In the genomic region with DNA sequence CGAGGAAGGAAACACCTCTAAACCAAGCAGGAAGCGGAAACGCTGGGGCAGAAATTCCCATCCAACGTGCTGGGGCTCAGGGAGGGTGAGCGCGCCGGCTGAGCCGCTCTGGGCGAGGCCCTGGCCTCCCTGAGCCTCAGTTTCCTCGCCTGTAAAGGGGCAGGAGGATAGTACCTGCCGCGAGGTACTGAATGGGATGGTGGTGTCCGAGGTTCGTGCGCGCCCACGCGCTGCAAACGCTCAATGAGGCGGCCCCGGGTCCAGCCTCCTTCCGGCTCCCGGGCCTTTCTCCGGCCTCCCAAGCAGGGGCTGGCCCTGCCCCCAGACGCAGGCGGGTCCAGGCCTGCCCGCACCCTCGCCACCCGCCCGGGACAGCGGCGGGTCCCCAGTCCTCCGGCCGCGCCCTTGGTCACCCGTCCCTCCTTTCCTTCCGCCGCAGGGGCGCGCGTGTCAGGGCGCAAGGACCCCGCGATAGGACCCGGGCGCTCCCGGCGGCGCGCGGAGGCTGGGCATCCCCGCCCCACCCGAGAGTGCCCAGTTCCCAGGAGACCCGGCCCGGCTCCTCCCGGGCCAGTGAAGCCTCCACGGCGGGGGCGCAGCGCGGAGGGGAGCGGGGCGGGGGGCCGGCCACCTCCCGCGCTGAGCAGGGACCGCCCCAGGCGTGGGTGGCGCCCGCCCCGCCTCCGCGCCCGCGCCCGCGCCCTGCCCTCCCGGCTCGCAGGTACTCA, we compare ENCODE assay signal across 1 cellular context.
TF ChIP-seq lines count a peak whose summit lies in the region.

No MANE protein-coding gene starts in this region.

TF ChIP-seq in K562, 482 proteins besides CTCF, POLR2A, EP300 and RAD21 (continued from another document):
- TF ChIP-seq, protein P1, sequence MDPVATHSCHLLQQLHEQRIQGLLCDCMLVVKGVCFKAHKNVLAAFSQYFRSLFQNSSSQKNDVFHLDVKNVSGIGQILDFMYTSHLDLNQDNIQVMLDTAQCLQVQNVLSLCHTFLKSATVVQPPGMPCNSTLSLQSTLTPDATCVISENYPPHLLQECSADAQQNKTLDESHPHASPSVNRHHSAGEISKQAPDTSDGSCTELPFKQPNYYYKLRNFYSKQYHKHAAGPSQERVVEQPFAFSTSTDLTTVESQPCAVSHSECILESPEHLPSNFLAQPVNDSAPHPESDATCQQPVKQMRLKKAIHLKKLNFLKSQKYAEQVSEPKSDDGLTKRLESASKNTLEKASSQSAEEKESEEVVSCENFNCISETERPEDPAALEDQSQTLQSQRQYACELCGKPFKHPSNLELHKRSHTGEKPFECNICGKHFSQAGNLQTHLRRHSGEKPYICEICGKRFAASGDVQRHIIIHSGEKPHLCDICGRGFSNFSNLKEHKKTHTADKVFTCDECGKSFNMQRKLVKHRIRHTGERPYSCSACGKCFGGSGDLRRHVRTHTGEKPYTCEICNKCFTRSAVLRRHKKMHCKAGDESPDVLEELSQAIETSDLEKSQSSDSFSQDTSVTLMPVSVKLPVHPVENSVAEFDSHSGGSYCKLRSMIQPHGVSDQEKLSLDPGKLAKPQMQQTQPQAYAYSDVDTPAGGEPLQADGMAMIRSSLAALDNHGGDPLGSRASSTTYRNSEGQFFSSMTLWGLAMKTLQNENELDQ (CRISPR knock-in tag; IDR thresholded peaks at IDR 0.05; ENCODE audit: borderline replicate concordance), result no peak
- TF ChIP-seq PHF8 (IDR thresholded peaks at IDR 0.05; ENCODE audit: borderline replicate concordance, low read length), result peak; percentile 55; the same call in 1 of the 2 replicates
- TF ChIP-seq MYNN (IDR thresholded peaks at IDR 0.05), result no peak
- no peak for TF ChIP-seq MYNN (CRISPR knock-in tag; IDR thresholded peaks at IDR 0.05)
- no peak for TF ChIP-seq ZBTB17 (CRISPR knock-in tag; IDR thresholded peaks at IDR 0.05)
- TF ChIP-seq, protein P2, sequence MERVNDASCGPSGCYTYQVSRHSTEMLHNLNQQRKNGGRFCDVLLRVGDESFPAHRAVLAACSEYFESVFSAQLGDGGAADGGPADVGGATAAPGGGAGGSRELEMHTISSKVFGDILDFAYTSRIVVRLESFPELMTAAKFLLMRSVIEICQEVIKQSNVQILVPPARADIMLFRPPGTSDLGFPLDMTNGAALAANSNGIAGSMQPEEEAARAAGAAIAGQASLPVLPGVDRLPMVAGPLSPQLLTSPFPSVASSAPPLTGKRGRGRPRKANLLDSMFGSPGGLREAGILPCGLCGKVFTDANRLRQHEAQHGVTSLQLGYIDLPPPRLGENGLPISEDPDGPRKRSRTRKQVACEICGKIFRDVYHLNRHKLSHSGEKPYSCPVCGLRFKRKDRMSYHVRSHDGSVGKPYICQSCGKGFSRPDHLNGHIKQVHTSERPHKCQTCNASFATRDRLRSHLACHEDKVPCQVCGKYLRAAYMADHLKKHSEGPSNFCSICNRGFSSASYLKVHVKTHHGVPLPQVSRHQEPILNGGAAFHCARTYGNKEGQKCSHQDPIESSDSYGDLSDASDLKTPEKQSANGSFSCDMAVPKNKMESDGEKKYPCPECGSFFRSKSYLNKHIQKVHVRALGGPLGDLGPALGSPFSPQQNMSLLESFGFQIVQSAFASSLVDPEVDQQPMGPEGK (CRISPR knock-in tag; IDR thresholded peaks at IDR 0.05; ENCODE audit: borderline replicate concordance), result no peak
- TF ChIP-seq SAP30 (IDR thresholded peaks at IDR 0.05; ENCODE audit: borderline replicate concordance, insufficient read depth, low read depth, low read length, poor library complexity, severe bottlenecking), result peak; percentile 24
- TF ChIP-seq, protein P3, sequence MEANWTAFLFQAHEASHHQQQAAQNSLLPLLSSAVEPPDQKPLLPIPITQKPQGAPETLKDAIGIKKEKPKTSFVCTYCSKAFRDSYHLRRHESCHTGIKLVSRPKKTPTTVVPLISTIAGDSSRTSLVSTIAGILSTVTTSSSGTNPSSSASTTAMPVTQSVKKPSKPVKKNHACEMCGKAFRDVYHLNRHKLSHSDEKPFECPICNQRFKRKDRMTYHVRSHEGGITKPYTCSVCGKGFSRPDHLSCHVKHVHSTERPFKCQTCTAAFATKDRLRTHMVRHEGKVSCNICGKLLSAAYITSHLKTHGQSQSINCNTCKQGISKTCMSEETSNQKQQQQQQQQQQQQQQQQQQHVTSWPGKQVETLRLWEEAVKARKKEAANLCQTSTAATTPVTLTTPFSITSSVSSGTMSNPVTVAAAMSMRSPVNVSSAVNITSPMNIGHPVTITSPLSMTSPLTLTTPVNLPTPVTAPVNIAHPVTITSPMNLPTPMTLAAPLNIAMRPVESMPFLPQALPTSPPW (CRISPR knock-in tag; IDR thresholded peaks at IDR 0.05), result peak; percentile 60
- TF ChIP-seq, protein P4, sequence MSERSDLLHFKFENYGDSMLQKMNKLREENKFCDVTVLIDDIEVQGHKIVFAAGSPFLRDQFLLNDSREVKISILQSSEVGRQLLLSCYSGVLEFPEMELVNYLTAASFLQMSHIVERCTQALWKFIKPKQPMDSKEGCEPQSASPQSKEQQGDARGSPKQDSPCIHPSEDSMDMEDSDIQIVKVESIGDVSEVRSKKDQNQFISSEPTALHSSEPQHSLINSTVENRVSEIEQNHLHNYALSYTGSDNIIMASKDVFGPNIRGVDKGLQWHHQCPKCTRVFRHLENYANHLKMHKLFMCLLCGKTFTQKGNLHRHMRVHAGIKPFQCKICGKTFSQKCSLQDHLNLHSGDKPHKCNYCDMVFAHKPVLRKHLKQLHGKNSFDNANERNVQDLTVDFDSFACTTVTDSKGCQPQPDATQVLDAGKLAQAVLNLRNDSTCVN (CRISPR knock-in tag; IDR thresholded peaks at IDR 0.05), result no peak
- peak; percentile 43; the same call in 1 of the 2 replicates for TF ChIP-seq GABPB1 (CRISPR knock-in tag; IDR thresholded peaks at IDR 0.05)
- peak; percentile 47 for TF ChIP-seq RBFOX2 (IDR thresholded peaks at IDR 0.05; ENCODE audit: low read depth, low read length)
- TF ChIP-seq NBN (IDR thresholded peaks at IDR 0.05; ENCODE audit: low read depth), result no peak
- TF ChIP-seq, protein P5, sequence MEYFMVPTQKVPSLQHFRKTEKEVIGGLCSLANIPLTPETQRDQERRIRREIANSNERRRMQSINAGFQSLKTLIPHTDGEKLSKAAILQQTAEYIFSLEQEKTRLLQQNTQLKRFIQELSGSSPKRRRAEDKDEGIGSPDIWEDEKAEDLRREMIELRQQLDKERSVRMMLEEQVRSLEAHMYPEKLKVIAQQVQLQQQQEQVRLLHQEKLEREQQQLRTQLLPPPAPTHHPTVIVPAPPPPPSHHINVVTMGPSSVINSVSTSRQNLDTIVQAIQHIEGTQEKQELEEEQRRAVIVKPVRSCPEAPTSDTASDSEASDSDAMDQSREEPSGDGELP (CRISPR knock-in tag; IDR thresholded peaks at IDR 0.05; ENCODE audit: borderline replicate concordance), result peak; percentile 44; the same call in 1 of the 2 replicates
- peak; percentile 52 for TF ChIP-seq KDM5B (IDR thresholded peaks at IDR 0.05; ENCODE audit: insufficient replicate concordance, low read depth, low read length)
- TF ChIP-seq CSDE1 (IDR thresholded peaks at IDR 0.05), result no peak
- TF ChIP-seq EGR1 (conservative IDR thresholded peaks at IDR 0.05), result peak; percentile 61
- no peak for TF ChIP-seq HNRNPH1 (optimal IDR thresholded peaks at IDR 0.05; ENCODE audit: low read depth, low read length)
- no peak for TF ChIP-seq ZNF23 (CRISPR knock-in tag; IDR thresholded peaks at IDR 0.05)
